ENCODE assay signal across 1 cellular context in the genomic region with DNA sequence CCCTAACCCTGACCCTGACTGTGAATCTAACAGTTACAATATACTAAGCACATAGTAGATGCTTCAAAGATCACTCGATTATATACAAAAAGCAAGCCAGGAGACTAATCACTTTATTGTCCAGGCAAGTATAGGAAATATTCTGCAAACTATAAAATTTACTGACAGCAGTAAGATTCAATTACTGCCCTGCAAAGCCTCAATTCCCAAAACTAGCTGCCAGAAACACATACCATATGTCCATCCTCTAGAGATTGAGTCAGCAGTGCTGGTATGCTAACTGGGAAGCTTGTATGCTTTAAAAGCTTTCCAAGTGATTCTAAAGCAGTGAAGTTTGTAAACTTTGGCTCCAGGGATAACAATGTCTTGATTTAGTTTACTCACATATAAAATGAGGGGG.
A peak's percentile ranks its signal among the peaks of the same experiment; 100 is the strongest.
TF ChIP-seq lines count a peak whose summit lies in the region.

No MANE protein-coding gene starts in this region.

TF ChIP-seq in K562, 482 proteins besides CTCF, POLR2A, EP300 and RAD21 (continued from another document):
- TF ChIP-seq, protein P1, sequence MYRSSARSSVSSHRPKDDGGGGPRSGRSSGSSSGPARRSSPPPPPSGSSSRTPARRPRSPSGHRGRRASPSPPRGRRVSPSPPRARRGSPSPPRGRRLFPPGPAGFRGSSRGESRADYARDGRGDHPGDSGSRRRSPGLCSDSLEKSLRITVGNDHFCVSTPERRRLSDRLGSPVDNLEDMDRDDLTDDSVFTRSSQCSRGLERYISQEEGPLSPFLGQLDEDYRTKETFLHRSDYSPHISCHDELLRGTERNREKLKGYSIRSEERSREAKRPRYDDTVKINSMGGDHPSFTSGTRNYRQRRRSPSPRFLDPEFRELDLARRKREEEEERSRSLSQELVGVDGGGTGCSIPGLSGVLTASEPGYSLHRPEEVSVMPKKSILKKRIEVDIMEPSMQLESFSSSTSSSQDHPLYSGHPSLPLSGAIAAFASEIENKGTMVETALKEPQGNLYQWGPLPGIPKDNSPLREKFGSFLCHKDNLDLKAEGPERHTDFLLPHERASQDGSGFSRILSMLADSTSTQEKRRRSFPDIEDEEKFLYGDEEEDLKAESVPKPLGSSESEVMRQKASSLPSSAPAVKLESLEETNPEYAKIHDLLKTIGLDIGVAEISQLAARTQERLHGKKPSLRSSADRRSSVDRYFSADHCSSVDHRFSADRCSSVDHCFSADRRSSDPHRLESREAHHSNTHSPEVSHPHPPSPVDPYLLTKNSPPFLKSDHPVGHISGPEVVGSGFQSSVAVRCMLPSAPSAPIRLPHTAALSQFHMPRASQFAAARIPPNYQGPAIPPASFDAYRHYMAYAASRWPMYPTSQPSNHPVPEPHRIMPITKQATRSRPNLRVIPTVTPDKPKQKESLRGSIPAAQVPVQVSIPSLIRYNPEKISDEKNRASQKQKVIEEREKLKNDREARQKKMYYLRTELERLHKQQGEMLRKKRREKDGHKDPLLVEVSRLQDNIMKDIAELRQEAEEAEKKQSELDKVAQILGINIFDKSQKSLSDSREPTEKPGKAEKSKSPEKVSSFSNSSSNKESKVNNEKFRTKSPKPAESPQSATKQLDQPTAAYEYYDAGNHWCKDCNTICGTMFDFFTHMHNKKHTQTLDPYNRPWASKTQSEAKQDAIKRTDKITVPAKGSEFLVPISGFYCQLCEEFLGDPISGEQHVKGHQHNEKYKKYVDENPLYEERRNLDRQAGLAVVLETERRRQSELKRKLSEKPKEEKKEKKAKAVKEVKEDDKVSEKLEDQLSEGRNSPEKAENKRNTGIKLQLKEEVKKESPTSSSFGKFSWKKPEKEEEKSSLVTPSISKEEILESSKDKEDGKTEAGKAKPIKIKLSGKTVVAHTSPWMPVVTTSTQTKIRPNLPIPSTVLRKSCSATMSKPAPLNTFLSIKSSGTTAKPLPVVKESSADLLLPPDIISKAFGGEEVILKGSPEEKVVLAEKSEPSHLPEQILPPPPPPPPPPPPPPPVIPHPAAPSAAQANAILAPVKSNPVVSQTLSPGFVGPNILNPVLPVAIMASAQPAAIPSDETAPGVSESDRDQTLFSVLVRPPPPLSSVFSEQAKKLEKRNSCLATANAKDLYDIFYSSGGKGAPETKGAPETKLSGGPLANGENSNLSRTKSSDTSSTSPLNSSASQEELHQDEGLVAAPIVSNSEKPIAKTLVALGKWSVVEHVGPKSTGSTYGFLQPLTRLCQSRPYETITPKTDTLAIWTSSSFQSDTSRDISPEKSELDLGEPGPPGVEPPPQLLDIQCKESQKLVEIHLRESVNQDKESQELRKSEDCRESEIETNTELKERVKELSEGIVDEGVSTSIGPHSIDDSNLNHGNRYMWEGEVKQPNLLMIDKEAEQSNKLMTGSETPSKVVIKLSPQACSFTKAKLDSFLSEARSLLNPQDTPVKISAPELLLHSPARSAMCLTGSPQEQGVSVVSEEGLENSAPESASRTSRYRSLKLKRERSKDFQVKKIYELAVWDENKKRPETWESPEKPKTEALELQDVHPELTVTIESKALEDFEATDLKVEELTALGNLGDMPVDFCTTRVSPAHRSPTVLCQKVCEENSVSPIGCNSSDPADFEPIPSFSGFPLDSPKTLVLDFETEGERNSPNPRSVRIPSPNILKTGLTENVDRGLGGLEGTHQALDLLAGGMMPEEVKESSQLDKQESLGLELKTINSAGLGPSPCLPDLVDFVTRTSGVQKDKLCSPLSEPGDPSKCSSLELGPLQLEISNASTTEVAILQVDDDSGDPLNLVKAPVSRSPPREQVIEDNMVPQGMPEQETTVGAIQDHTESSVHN (IDR thresholded peaks at IDR 0.05; ENCODE audit: borderline replicate concordance in 1 of 2, low read depth in 1 of 2): no peak
- 0 out of 2 replicates have a peak, but pooled peaks have one; percentile 9 for TF ChIP-seq SUPT5H (IDR thresholded peaks at IDR 0.05)
